8 cellular contexts compared by ENCODE assay signal in the genomic region with DNA sequence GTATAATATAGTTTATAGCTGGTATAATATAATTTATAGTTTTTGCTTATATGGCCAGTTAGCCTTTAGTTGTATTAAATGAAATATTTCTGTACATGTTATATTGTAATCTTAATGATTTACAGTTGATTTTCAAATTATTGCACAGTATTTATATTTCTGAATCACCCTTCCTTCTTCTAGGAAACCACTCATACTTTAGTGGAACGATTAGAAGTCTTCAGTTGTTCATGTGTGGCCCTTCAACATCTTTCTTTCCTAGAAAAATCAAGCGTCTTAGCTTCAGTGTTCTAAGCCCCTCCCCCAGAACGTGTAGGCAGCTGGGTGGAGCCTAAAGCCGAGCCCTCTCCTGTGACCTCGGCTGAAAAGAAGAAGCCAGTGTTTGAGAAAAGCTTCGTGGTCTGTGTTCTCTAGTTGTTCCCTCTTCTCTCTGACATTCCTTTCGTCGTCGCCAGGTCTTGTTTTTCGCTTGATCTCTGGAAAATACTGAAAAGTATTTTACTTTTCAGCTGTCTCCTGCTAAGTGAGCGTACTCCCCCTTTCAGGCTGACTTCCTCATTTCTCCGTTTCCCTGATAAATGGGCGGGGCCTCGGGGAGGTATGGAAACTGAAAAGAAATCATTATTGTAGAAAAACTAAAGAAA. TPM values are rescaled to one million over a fixed set of nuclear protein-coding genes. Genes with fewer than 3 reads are reported as not detected.
A peak's percentile ranks its signal among the peaks of the same experiment; 100 is the strongest.
DNase-seq lines count a peak whose midpoint lies in the region; ATAC-seq and TF ChIP-seq lines count a peak whose summit lies in the region.

A gene with protein sequence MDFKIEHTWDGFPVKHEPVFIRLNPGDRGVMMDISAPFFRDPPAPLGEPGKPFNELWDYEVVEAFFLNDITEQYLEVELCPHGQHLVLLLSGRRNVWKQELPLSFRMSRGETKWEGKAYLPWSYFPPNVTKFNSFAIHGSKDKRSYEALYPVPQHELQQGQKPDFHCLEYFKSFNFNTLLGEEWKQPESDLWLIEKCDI (plus strand): TSS at position 342 of the 644 bp plus-strand sequence. CDS start 6,459 bp downstream, outside the sequence.

- H3F3A ChIP-seq in OCI-LY1 (ENCODE audit: insufficient read depth, low read length), result no peaks in the 10 kb centered on the region; the same call in 1 of the 2 replicates

- CTCF ChIA-PET in BJ (lab: Yijun Ruan, JAX), result no interaction called here

- H4K20me1 ChIP-seq in OCI-LY1 (ENCODE audit: insufficient read depth, low read length), result no peaks in the 10 kb centered on the region

- H3K79me2 ChIP-seq in OCI-LY1 (ENCODE audit: insufficient read depth, low read length), result peaks cover 19% of the 10 kb centered on the region

- no peak within 1 kb of the TSS for H3K27ac ChIP-seq in OCI-LY1 (ENCODE audit: low read depth, low read length, poor library complexity, severe bottlenecking)
- peak within 1 kb of the TSS; percentile 65 for H3K27ac ChIP-seq in epithelial cell of prostate
- H3K27ac ChIP-seq in mucosa of rectum (ENCODE audit: low read depth in 2 of 2, low read length in 2 of 2), result peak within 1 kb of the TSS; percentile 85 to 86

- H3K4me1 ChIP-seq in OCI-LY1 (ENCODE audit: insufficient read depth, low read length, severe bottlenecking), result peaks cover 39% of the 10 kb centered on the region
- peaks cover 14 to 16% of the 10 kb centered on the region in 2 donors for H3K4me1 ChIP-seq in mucosa of rectum (ENCODE audit: control insufficient read depth in 2 of 2, insufficient read depth in 2 of 2, low read length in 2 of 2)

- no peaks in the 10 kb centered on the region for H3K27me3 ChIP-seq in BJ (ENCODE audit: control insufficient read depth, insufficient read depth, low read length)
- no peaks in the 10 kb centered on the region for H3K27me3 ChIP-seq in OCI-LY1 (ENCODE audit: insufficient read depth, low read length)
- no peaks in the 10 kb centered on the region for H3K27me3 ChIP-seq in mucosa of rectum (ENCODE audit: control insufficient read depth in 2 of 2, insufficient read depth in 2 of 2, low read length in 2 of 2)

- DNase-seq in BJ (ENCODE audit: low read depth) (no peak), activated T-cell treated with anti-CD3 and anti-CD28 coated beads for 1 hour (ENCODE audit: low read depth) (peak; percentile 45), epithelial cell of prostate (ENCODE audit: low read depth, low spot score) (no peak)
- DNase-seq in stimulated activated CD8-positive, alpha-beta memory T cell treated with anti-CD3 and anti-CD28 coated beads, Interleukin-4, amount 100 ng/mL, for 48 hours, result peak; percentile 80

- TF ChIP-seq CTCF in BJ (IDR thresholded peaks at IDR 0.05; ENCODE audit: insufficient read depth, low read depth, low read length) (no peak), OCI-LY1 (IDR thresholded peaks at IDR 0.05; ENCODE audit: low read length) (no peak)

- H3K9ac ChIP-seq in OCI-LY1 (ENCODE audit: low read length), result peak within 1 kb of the TSS; percentile 58
- peak within 1 kb of the TSS; percentile 60 to 80 for H3K9ac ChIP-seq in mucosa of rectum (ENCODE audit: low read depth in 1 of 2, low read length in 2 of 2)

- no peaks in the 10 kb centered on the region for H3K36me3 ChIP-seq in BJ (ENCODE audit: control insufficient read depth, insufficient read depth, low read length)
- no peaks in the 10 kb centered on the region for H3K36me3 ChIP-seq in OCI-LY1 (ENCODE audit: insufficient read depth, low read length)
- no peaks in the 10 kb centered on the region for H3K36me3 ChIP-seq in mucosa of rectum (ENCODE audit: control insufficient read depth in 2 of 2, insufficient read depth in 2 of 2, low read length in 2 of 2)

- POLR2A ChIA-PET in BJ (lab: Charles Lee), result no interaction called here

- peak; percentile 45 for ATAC-seq in HG03378 (IDR thresholded peaks at IDR 0.05; ENCODE audit: unreplicated experiment)

- peak within 1 kb of the TSS; percentile 91 for H3K4me2 ChIP-seq in OCI-LY1 (ENCODE audit: low read length)

- no peaks in the 10 kb centered on the region for H3K9me2 ChIP-seq in OCI-LY1 (ENCODE audit: low read depth, low read length)

- peak; percentile 81 for TF ChIP-seq POLR2A in GM19099 (IDR thresholded peaks at IDR 0.05; ENCODE audit: extremely low read depth, insufficient read length, low read depth)

- H3K4me3 ChIP-seq in BJ (ENCODE audit: low read depth, low read length) (peak within 1 kb of the TSS; percentile 65), OCI-LY1 (ENCODE audit: low read depth, low read length, poor library complexity, severe bottlenecking) (peak within 1 kb of the TSS; percentile 64), mucosa of rectum (ENCODE audit: low read length in 2 of 2) (peak within 1 kb of the TSS; percentile 81 to 93)

- H3K9me3 ChIP-seq in OCI-LY1 (ENCODE audit: low read length) (no peaks in the 10 kb centered on the region), mucosa of rectum (ENCODE audit: control insufficient read depth in 2 of 2, low read length in 2 of 2) (no peaks in the 10 kb centered on the region)

- H2AFZ ChIP-seq in OCI-LY1 (ENCODE audit: low read length), result peak within 1 kb of the TSS; percentile 30

RNA-seq across cellular contexts. Expression of the gene that starts here (rescaled TPM):
- 2.2 and 7.0 TPM in 2 replicates for polyA plus RNA-seq in BJ (2011; rRNA removed)
- polyA minus RNA-seq in BJ (2011; rRNA and poly(A)+ RNA removed), result 0.67 and 1.2 TPM in 2 replicates

Comparison
In these comparisons a context has a peak if more than half of its experiments do, and no peak if none do; other contexts are left out.
1. DNase-seq: peak in activated T-cell treated with anti-CD3 and anti-CD28 coated beads for 1 hour (single experiment) and stimulated activated CD8-positive, alpha-beta memory T cell treated with anti-CD3 and anti-CD28 coated beads, Interleukin-4, amount 100 ng/mL, for 48 hours (single experiment); none in BJ (single experiment) and epithelial cell of prostate (single experiment).
2. Peak in every context shown above with its lines, with median percentiles within 50 percentile points of each other: H3K4me3 ChIP-seq.